ENCODE assay signal across 1 cellular context in the genomic region with DNA sequence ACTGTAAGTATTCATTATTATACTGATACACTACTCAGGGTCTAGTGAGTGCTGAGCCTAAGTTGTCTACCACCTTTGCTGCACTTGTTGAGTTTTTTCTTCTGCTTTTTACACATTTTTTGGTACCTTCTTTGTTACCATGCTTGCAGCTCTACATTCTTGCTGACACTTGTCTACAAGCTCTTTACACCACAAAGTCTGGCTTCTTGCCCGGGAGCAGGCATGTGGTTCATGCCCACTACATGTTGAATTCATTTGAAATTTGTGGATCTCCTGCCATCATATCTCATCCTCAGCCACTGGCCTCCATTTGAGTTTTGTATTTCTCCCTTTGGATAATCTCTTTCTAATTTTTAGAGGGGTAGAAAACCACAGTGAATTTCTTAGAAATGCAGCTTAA.
TF ChIP-seq lines count a peak whose summit lies in the region.

No MANE protein-coding gene starts in this region.

TF ChIP-seq in GM12878, 131 proteins besides CTCF, POLR2A, EP300 and RAD21:
- TF ChIP-seq RUNX3 (IDR thresholded peaks at IDR 0.05; ENCODE audit: low read length) (peak; percentile 14; the same call in 1 of the 2 replicates), KAT2A (conservative IDR thresholded peaks at IDR 0.05; ENCODE audit: control insufficient read depth, low read depth, low read length) (no peak)
